ENCODE assay signal across 11 cellular contexts in genomic region chr4:45423876-45424275, GRCh38.
A peak's percentile ranks its signal among the peaks of the same experiment; 100 is the strongest.
DNase-seq lines count a peak whose midpoint lies in the region; TF ChIP-seq lines count a peak whose summit lies in the region.
"Had no signal": no experiment of that assay in that cellular context is flagged by ENCODE, and none has a peak within 500 bp of the region (broad histone marks: within the 10 kb centered on the region; RNA-seq: fewer than 3 reads in every experiment).

No MANE protein-coding gene starts in this region.

- no peak overlapping the region for H3K27ac ChIP-seq in testis
- H3K27ac ChIP-seq: A549 had no signal

- 61 to 67% methylated on average over 2 to 3 of the region's 3 CpGs for WGBS in testis, 2 donors

- H3K4me3 ChIP-seq in testis: no peak overlapping the region
- H3K4me3 ChIP-seq: A549 had no signal

- H3K9me3 ChIP-seq in testis: no peaks in the 10 kb centered on the region
- H3K9me3 ChIP-seq: A549 had no signal

- H3K36me3 ChIP-seq in testis (ENCODE audit: low read depth, missing control alignments): no peaks in the 10 kb centered on the region

- intact Hi-C loops in testis (cut with DNase I; ENCODE audit: low total_unique reads): no loop called here

- H3K27me3 ChIP-seq in testis: no peaks in the 10 kb centered on the region

- no peak for TF ChIP-seq CTCF in testis (IDR thresholded peaks at IDR 0.05)

- TF ChIP-seq POLR2A in testis (IDR thresholded peaks at IDR 0.05): no peak

- H3K4me1 ChIP-seq in testis: no peaks in the 10 kb centered on the region
- H3K4me1 ChIP-seq: A549, Caco-2 had no signal

- peak; percentile 1 for DNase-seq in NCI-H510A treated with DMSO at 0.1 percent for 48 hours (lab: John Stamatoyannopoulos, UW)
- DNase-seq in NCI-H510A (lab: John Stamatoyannopoulos, UW): no peak
- peak; percentile 30 for DNase-seq in COR-L47 (lab: John Stamatoyannopoulos, UW)
- peak; percentile 18 for DNase-seq in NCI-H69 (lab: John Stamatoyannopoulos, UW)
- DNase-seq in testis: peak; percentile 79
- DNase-seq in NOMO-1 treated with dmso at 0.1 percent for 144 hours (lab: John Stamatoyannopoulos, UW; ENCODE audit: unreplicated experiment): no peak
- DNase-seq: Caco-2; CD8-positive, alpha-beta T cell; HCEC 1CT; HFFc6 had no signal

Comparison
In these comparisons a context has a peak if more than half of its experiments do, and no peak if none do; other contexts are left out.
1. DNase-seq: peak in NCI-H510A treated with DMSO at 0.1 percent for 48 hours (single experiment), COR-L47 (single experiment), NCI-H69 (single experiment) and testis (single experiment); none in NCI-H510A (single experiment) and NOMO-1 treated with dmso at 0.1 percent for 144 hours (single experiment).